In the genomic region with DNA sequence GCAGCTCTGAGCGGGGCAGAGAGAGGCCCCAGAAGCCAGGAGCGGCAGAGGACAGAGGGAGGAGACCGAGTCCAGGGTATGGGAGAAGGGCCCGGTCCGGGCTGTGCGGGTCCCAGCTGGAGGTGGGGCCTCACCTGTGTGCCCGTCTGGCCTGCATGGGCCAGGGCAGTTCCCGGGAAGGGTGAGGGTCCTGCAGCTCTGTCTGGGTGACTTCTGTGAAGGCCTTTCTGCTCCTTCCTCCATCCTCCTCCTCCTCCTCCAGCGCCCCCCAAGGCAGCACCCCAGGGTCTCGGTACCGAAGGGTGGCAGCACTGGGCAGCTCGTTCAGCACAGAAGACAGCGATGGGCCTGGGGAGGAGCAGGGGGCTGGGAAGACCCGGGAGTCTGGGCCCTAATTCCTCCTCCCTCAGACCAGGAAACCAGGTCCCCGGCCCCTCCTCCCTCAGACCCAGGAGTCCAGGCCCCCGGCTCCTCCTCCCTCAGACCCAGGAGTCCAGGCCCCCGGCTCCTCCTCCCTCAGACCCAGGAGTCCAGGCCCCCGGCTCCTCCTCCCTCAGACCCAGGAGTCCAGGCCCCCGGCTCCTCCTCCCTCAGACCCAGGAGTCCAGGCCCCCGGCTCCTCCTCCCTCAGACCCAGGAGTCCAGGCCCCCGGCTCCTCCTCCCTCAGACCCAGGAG, we compare ENCODE assay signal across 1 cellular context. TPM values are rescaled to one million over a fixed set of nuclear protein-coding genes. Genes with fewer than 3 reads are reported as not detected.
"Had no signal": no experiment of that assay in that cellular context is flagged by ENCODE, and none has a peak within 500 bp of the region (broad histone marks: within the 10 kb centered on the region; RNA-seq: fewer than 3 reads in every experiment).

No MANE protein-coding gene starts in this region.

RNA-seq across cellular contexts. Expression of a gene that starts 1.1 kb away (rescaled TPM):
- total RNA-seq: fibroblast of villous mesenchyme had no signal
